Comparison of ENCODE assay signal across 9 cellular contexts in the genomic region with DNA sequence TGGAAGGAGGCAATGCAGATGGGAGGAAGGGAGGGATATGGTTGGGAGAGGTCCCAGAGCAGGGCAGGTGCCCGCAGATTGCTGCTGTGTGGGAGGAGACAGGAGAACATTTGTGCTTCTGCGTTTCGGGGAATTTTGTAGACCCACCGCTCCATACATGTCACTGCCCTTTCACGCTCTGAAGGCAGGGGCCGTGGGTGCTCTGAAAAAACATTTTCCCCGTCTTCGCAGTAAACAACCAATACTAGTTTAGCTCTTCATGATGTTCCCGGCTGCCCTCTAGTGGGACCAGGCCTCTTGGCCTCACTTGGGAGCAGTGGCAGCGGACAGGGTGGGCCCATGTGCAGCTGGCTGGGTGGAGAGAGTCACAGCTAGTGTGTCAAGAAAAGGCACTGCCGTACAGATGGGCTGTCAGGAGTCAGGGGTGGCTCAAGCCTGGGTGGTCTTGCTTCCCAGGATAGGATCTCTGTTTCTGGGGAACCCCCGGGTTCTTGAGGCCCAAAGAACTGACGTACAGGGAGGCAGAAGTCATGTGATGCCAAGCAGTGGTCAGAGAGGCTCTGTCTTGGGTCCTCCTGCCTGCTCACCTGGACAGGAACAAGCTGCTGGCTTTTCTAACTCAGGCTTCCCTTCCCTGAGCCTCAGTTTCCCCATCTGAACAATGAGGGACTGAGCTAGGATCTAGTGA. TPM values are rescaled to one million over a fixed set of nuclear protein-coding genes. Genes with fewer than 3 reads are reported as not detected.
DNase-seq lines count a peak whose midpoint lies in the region; ATAC-seq and TF ChIP-seq lines count a peak whose summit lies in the region.
"Had no signal": no experiment of that assay in that cellular context is flagged by ENCODE, and none has a peak within 500 bp of the region (broad histone marks: within the 10 kb centered on the region; RNA-seq: fewer than 3 reads in every experiment).

No MANE protein-coding gene starts in this region.

- H3K4me1 ChIP-seq in psoas muscle = no peaks in the 10 kb centered on the region

- H3K36me3 ChIP-seq in psoas muscle (ENCODE audit: insufficient read depth in 1 of 2, low read depth in 1 of 2) = no peaks in the 10 kb centered on the region

- peak; percentile 59 for TF ChIP-seq CTCF in psoas muscle (IDR thresholded peaks at IDR 0.05)

- no peaks in the 10 kb centered on the region for H3K27me3 ChIP-seq in psoas muscle (ENCODE audit: insufficient read depth in 3 of 3, low read length in 2 of 3)

- H3K4me3 ChIP-seq in psoas muscle = peak overlapping the region; percentile 38

- no peaks in the 10 kb centered on the region for H3K9me3 ChIP-seq in psoas muscle

- intact Hi-C loops in left ventricle myocardium superior (cut with micrococcal nuclease) (loop anchor here (10.0 kb wide), 2 partner anchors 81 to 181 kb away; a partner anchor contains a TSS), psoas muscle (cut with DNase I) (loop anchor here (2.0 to 5.0 kb wide), 4 partner anchors 29 to 179 kb away; a partner anchor contains a TSS)

- 15 to 24% (median 22%) methylated on average over 13 of the region's 13 CpGs for WGBS in psoas muscle, 3 donors

- peak; percentile 24 for DNase-seq in NCI-H146 (lab: John Stamatoyannopoulos, UW)
- no peak for DNase-seq in NCI-H146 treated with DMSO at 0.1 percent for 48 hours (lab: John Stamatoyannopoulos, UW; ENCODE audit: unreplicated experiment)
- peak; percentile 9 for DNase-seq in NCI-H526 treated with DMSO at 0.1 percent for 48 hours (lab: John Stamatoyannopoulos, UW)
- peak; percentile 31 for DNase-seq in amniotic stem cell (lab: John Stamatoyannopoulos, UW)
- DNase-seq in left ventricle myocardium superior = peak; percentile 81
- DNase-seq in psoas muscle = peak; percentile 75 to 82
- no peak for DNase-seq in NCI-H2107 (lab: John Stamatoyannopoulos, UW)

- no peak overlapping the region for H3K27ac ChIP-seq in psoas muscle
- H3K27ac ChIP-seq: C4-2B had no signal

- ATAC-seq in left ventricle myocardium superior = peak; percentile 87
- peak; percentile 80 to 92 (median 82) for ATAC-seq in psoas muscle
- ATAC-seq in HG03159 (IDR thresholded peaks at IDR 0.05; ENCODE audit: unreplicated experiment) = no peak

RNA-seq across cellular contexts. Expression of a gene that starts 46.5 kb away (rescaled TPM):
- total RNA-seq in left ventricle myocardium superior = 11.2 TPM
- total RNA-seq in psoas muscle = 10 to 100 TPM in 2 of 4 donors, 1 to 10 TPM in 2; 8.1 to 12.4 (median 10.5) TPM
- 10 to 100 TPM; 15.1 to 16.9 (median 16.2) TPM for polyA plus RNA-seq in psoas muscle

RNA-seq across cellular contexts. Expression of a gene that starts 56.5 kb away (rescaled TPM):
- total RNA-seq in left ventricle myocardium superior (9.8 TPM), psoas muscle (10 to 100 TPM in 1 of 4 donors, 1 to 10 TPM in 3; 6.4 to 13.6 (median 7.8) TPM)
- 1 to 10 TPM; 2.3 to 4.5 (median 2.7) TPM for polyA plus RNA-seq in psoas muscle

Comparison
In these comparisons a context has a peak if more than half of its experiments do, and no peak if none do; other contexts are left out.
1. DNase-seq: peak in NCI-H146 (single experiment), NCI-H526 treated with DMSO at 0.1 percent for 48 hours (single experiment), amniotic stem cell (single experiment), left ventricle myocardium superior (single experiment) and psoas muscle (2 of 2); none in NCI-H146 treated with DMSO at 0.1 percent for 48 hours (single experiment) and NCI-H2107 (single experiment).